In genomic region chr5:179837076-179838011, GRCh38 we compare ENCODE assay signal across 1 cellular context.
TF ChIP-seq lines count a peak whose summit lies in the region.

No MANE protein-coding gene starts in this region.

TF ChIP-seq in HepG2, 621 proteins besides CTCF, POLR2A, EP300 and RAD21 (continued from another document):
- no peak for TF ChIP-seq ZNF770 (CRISPR knock-in tag; IDR thresholded peaks at IDR 0.05)
- peak; percentile 4 for TF ChIP-seq SRSF1 (optimal IDR thresholded peaks at IDR 0.05; ENCODE audit: low read depth, low read length)
- TF ChIP-seq ZFX (CRISPR knock-in tag; IDR thresholded peaks at IDR 0.05; ENCODE audit: low read depth): peak; percentile 17; the same call in 1 of the 2 replicates
- TF ChIP-seq ZGPAT (CRISPR knock-in tag; IDR thresholded peaks at IDR 0.05): no peak
- no peak for TF ChIP-seq ZNF235 (CRISPR knock-in tag; IDR thresholded peaks at IDR 0.05; ENCODE audit: borderline replicate concordance)
TF ChIP-seq in HepG2: peak in this region for 15.
